In genomic region chr5:133050500-133050899, GRCh38 we compare ENCODE assay signal across 8 cellular contexts. TPM values are rescaled to one million over a fixed set of nuclear protein-coding genes. Genes with fewer than 3 reads are reported as not detected.
A peak's percentile ranks its signal among the peaks of the same experiment; 100 is the strongest.
DNase-seq lines count a peak whose midpoint lies in the region; ATAC-seq lines count a peak whose summit lies in the region.

No MANE protein-coding gene starts in this region.

- ATAC-seq in stimulated activated naive CD8-positive, alpha-beta T cell treated with anti-CD3 and anti-CD28 coated beads, Interleukin-15, amount 100 ng/mL, for 72 hours = no peak
- ATAC-seq in GM19455 (IDR thresholded peaks at IDR 0.05; ENCODE audit: unreplicated experiment) (no peak), GM21786 (IDR thresholded peaks at IDR 0.05; ENCODE audit: unreplicated experiment) (no peak)

- peak overlapping the region; percentile 96 for H3K4me3 ChIP-seq in iPS-18a (ENCODE audit: low read length)

- peak; percentile 20 for DNase-seq in NCI-H82 (lab: John Stamatoyannopoulos, UW)
- no peak for DNase-seq in NCI-H82 treated with DMSO at 0.1 percent for 48 hours (lab: John Stamatoyannopoulos, UW; ENCODE audit: unreplicated experiment)
- DNase-seq in activated T-helper 1 cell treated with anti-CD3 and anti-CD28 coated beads, Interleukin-12 subunit alpha, Interleukin-12 subunit beta, Interleukin-2, Interleukin-4 antibody, amounts not matched to agents 30 ng/mL and 10 ng/mL and 1 ng/mL, durations not matched to agents 14 hours and 24 hours and 36 hours (ENCODE audit: low spot score) = no peak
- no peak for DNase-seq in stimulated activated naive CD8-positive, alpha-beta T cell treated with anti-CD3 and anti-CD28 coated beads, Interleukin-15, amount 100 ng/mL, for 72 hours
- no peak for DNase-seq in NCI-H146 (lab: John Stamatoyannopoulos, UW)

- no peaks in the 10 kb centered on the region for H3K36me3 ChIP-seq in iPS-18a (ENCODE audit: control insufficient read depth, low read depth, low read length)

- peaks cover 33% of the 10 kb centered on the region for H3K4me1 Mint-ChIP-seq in activated T-helper 1 cell treated with anti-CD3 and anti-CD28 coated beads, Interleukin-12 subunit alpha, Interleukin-12 subunit beta, Interleukin-2, Interleukin-4 antibody, amounts not matched to agents 30 ng/mL and 10 ng/mL and 1 ng/mL, durations not matched to agents 14 hours and 24 hours and 36 hours (ENCODE audit: low read depth)
- peaks cover 65% of the 10 kb centered on the region for H3K4me1 Mint-ChIP-seq in stimulated activated naive CD8-positive, alpha-beta T cell treated with anti-CD3 and anti-CD28 coated beads, Interleukin-15, amount 100 ng/mL, for 72 hours

- H3K36me3 Mint-ChIP-seq in activated T-helper 1 cell treated with anti-CD3 and anti-CD28 coated beads, Interleukin-12 subunit alpha, Interleukin-12 subunit beta, Interleukin-2, Interleukin-4 antibody, amounts not matched to agents 30 ng/mL and 10 ng/mL and 1 ng/mL, durations not matched to agents 14 hours and 24 hours and 36 hours (ENCODE audit: low read depth) = peaks cover 18% of the 10 kb centered on the region

- intact Hi-C loops in activated T-helper 1 cell treated with anti-CD3 and anti-CD28 coated beads, Interleukin-12 subunit alpha, Interleukin-12 subunit beta, Interleukin-2, Interleukin-4 antibody, amounts not matched to agents 30 ng/mL and 10 ng/mL and 1 ng/mL, durations not matched to agents 14 hours and 24 hours and 36 hours (cut with micrococcal nuclease) = loop anchor here (2.0 to 10.0 kb wide), 6 partner anchors 553 to 1598 kb away; partner anchors contain the start of genes C5orf15, PPP2CA, RAPGEF6 and SEC24A

- no peaks in the 10 kb centered on the region for H3K9me3 Mint-ChIP-seq in activated T-helper 1 cell treated with anti-CD3 and anti-CD28 coated beads, Interleukin-12 subunit alpha, Interleukin-12 subunit beta, Interleukin-2, Interleukin-4 antibody, amounts not matched to agents 30 ng/mL and 10 ng/mL and 1 ng/mL, durations not matched to agents 14 hours and 24 hours and 36 hours
- H3K9me3 Mint-ChIP-seq in stimulated activated naive CD8-positive, alpha-beta T cell treated with anti-CD3 and anti-CD28 coated beads, Interleukin-15, amount 100 ng/mL, for 72 hours = no peaks in the 10 kb centered on the region

- H3K9ac ChIP-seq in iPS-18a (ENCODE audit: low read length) = peak overlapping the region; percentile 100

- no peaks in the 10 kb centered on the region for H3K9me3 ChIP-seq in iPS-18a (ENCODE audit: control insufficient read depth, low read depth, low read length)

- peak overlapping the region; percentile 96 for H3K4me3 Mint-ChIP-seq in activated T-helper 1 cell treated with anti-CD3 and anti-CD28 coated beads, Interleukin-12 subunit alpha, Interleukin-12 subunit beta, Interleukin-2, Interleukin-4 antibody, amounts not matched to agents 30 ng/mL and 10 ng/mL and 1 ng/mL, durations not matched to agents 14 hours and 24 hours and 36 hours
- peak overlapping the region; percentile 91 to 97 for H3K4me3 Mint-ChIP-seq in stimulated activated naive CD8-positive, alpha-beta T cell treated with anti-CD3 and anti-CD28 coated beads, Interleukin-15, amount 100 ng/mL, for 72 hours

- peak overlapping the region; percentile 99 for H3K27ac ChIP-seq in iPS-18a (ENCODE audit: low read length)

- peaks cover 16% of the 10 kb centered on the region for H3K4me1 ChIP-seq in iPS-18a (ENCODE audit: control insufficient read depth, low read depth, low read length)

- peaks cover 2% of the 10 kb centered on the region for H3K27me3 Mint-ChIP-seq in activated T-helper 1 cell treated with anti-CD3 and anti-CD28 coated beads, Interleukin-12 subunit alpha, Interleukin-12 subunit beta, Interleukin-2, Interleukin-4 antibody, amounts not matched to agents 30 ng/mL and 10 ng/mL and 1 ng/mL, durations not matched to agents 14 hours and 24 hours and 36 hours (ENCODE audit: insufficient read depth)
- no peaks in the 10 kb centered on the region for H3K27me3 Mint-ChIP-seq in stimulated activated naive CD8-positive, alpha-beta T cell treated with anti-CD3 and anti-CD28 coated beads, Interleukin-15, amount 100 ng/mL, for 72 hours

- H3K27me3 ChIP-seq in iPS-18a (ENCODE audit: control insufficient read depth, insufficient read depth, low read length) = no peaks in the 10 kb centered on the region

- H3K27ac Mint-ChIP-seq in activated T-helper 1 cell treated with anti-CD3 and anti-CD28 coated beads, Interleukin-12 subunit alpha, Interleukin-12 subunit beta, Interleukin-2, Interleukin-4 antibody, amounts not matched to agents 30 ng/mL and 10 ng/mL and 1 ng/mL, durations not matched to agents 14 hours and 24 hours and 36 hours = peak overlapping the region; percentile 100
- peak overlapping the region; percentile 100 for H3K27ac Mint-ChIP-seq in stimulated activated naive CD8-positive, alpha-beta T cell treated with anti-CD3 and anti-CD28 coated beads, Interleukin-15, amount 100 ng/mL, for 72 hours

RNA-seq across cellular contexts. Expression of gene HSPA4, which starts 1.3 kb away (rescaled TPM):
- total RNA-seq in activated T-helper 1 cell treated with anti-CD3 and anti-CD28 coated beads, Interleukin-12 subunit alpha, Interleukin-12 subunit beta, Interleukin-2, Interleukin-4 antibody, amounts not matched to agents 30 ng/mL and 10 ng/mL and 1 ng/mL, durations not matched to agents 14 hours and 24 hours and 36 hours = 244 and 247 TPM in 2 replicates

RNA-seq across cellular contexts. Expression of gene ZCCHC10, which starts 24.2 kb away (rescaled TPM):
- 37.6 and 41.7 TPM in 2 replicates for total RNA-seq in activated T-helper 1 cell treated with anti-CD3 and anti-CD28 coated beads, Interleukin-12 subunit alpha, Interleukin-12 subunit beta, Interleukin-2, Interleukin-4 antibody, amounts not matched to agents 30 ng/mL and 10 ng/mL and 1 ng/mL, durations not matched to agents 14 hours and 24 hours and 36 hours
